Comparison of ENCODE assay signal across 31 cellular contexts in genomic region chr4:92328095-92328494, GRCh38. TPM values are rescaled to one million over a fixed set of nuclear protein-coding genes. Genes with fewer than 3 reads are reported as not detected.
"Had no signal": no experiment of that assay in that cellular context is flagged by ENCODE, and none has a peak within 500 bp of the region (broad histone marks: within the 10 kb centered on the region; RNA-seq: fewer than 3 reads in every experiment).

No MANE protein-coding gene starts in this region.

- H3K27me3 Mint-ChIP-seq: effector memory CD8-positive, alpha-beta T cell; naive B cell; natural killer cell treated with Interleukin-12 subunit alpha and Interleukin-12 subunit beta and Interleukin-15 and Interleukin-18, amount 100 ng/mL, for 72 hours had no signal

- H3K27me3 ChIP-seq: esophagus squamous epithelium, heart right ventricle, neural progenitor cell, stomach, tibial artery had no signal

- H3K36me3 Mint-ChIP-seq: mesothelial cell of epicardium; naive B cell; natural killer cell treated with Interleukin-12 subunit alpha and Interleukin-12 subunit beta and Interleukin-15 and Interleukin-18, amount 100 ng/mL, for 72 hours; neural progenitor cell; stimulated activated effector memory CD8-positive, alpha-beta T cell treated with anti-CD3 and anti-CD28 coated beads, Interleukin-12 subunit alpha, Interleukin-12 subunit beta, amount 100 ng/mL, for 72 hours; type B pancreatic cell had no signal

- H3K9me3 Mint-ChIP-seq: mesothelial cell of epicardium, neural progenitor cell, type B pancreatic cell had no signal

- H3K4me1 ChIP-seq: esophagus squamous epithelium, neural progenitor cell, parathyroid adenoma, stomach had no signal

- H3K9me3 ChIP-seq: esophagus squamous epithelium, heart right ventricle, mucosa of descending colon, stomach, tibial artery had no signal

- H3K4me3 Mint-ChIP-seq: effector memory CD8-positive, alpha-beta T cell; mesothelial cell of epicardium; naive B cell; natural killer cell treated with Interleukin-12 subunit alpha and Interleukin-12 subunit beta and Interleukin-15 and Interleukin-18, amount 100 ng/mL, for 72 hours; neural progenitor cell; stimulated activated effector memory CD8-positive, alpha-beta T cell treated with anti-CD3 and anti-CD28 coated beads, Interleukin-12 subunit alpha, Interleukin-12 subunit beta, amount 100 ng/mL, for 72 hours; type B pancreatic cell had no signal

- H3K4me1 Mint-ChIP-seq: naive B cell; neural progenitor cell; stimulated activated effector memory CD8-positive, alpha-beta T cell treated with anti-CD3 and anti-CD28 coated beads, Interleukin-12 subunit alpha, Interleukin-12 subunit beta, amount 100 ng/mL, for 72 hours had no signal

- H3K27ac ChIP-seq: esophagus squamous epithelium, heart right ventricle, neural progenitor cell, parathyroid adenoma, stomach, tibial artery had no signal

- H3K4me3 ChIP-seq: esophagus squamous epithelium, heart right ventricle, mucosa of descending colon, neural progenitor cell, stomach, tibial artery had no signal

- H3K27ac Mint-ChIP-seq: effector memory CD8-positive, alpha-beta T cell; mesothelial cell of epicardium; naive B cell; natural killer cell treated with Interleukin-12 subunit alpha and Interleukin-12 subunit beta and Interleukin-15 and Interleukin-18, amount 100 ng/mL, for 72 hours; neural progenitor cell; progenitor cell of endocrine pancreas; stimulated activated effector memory CD8-positive, alpha-beta T cell treated with anti-CD3 and anti-CD28 coated beads, Interleukin-12 subunit alpha, Interleukin-12 subunit beta, amount 100 ng/mL, for 72 hours; type B pancreatic cell had no signal

- ATAC-seq: effector memory CD8-positive, alpha-beta T cell; heart right ventricle; left colon; mucosa of descending colon; natural killer cell treated with Interleukin-12 subunit alpha and Interleukin-12 subunit beta and Interleukin-15 and Interleukin-18, amount 100 ng/mL, for 72 hours; sciatic nerve; stimulated activated effector memory CD8-positive, alpha-beta T cell treated with anti-CD3 and anti-CD28 coated beads, Interleukin-12 subunit alpha, Interleukin-12 subunit beta, amount 100 ng/mL, for 72 hours had no signal

- DNase-seq: cortex of kidney; effector memory CD8-positive, alpha-beta T cell; erythroblast; esophagus squamous epithelium; foreskin melanocyte; glutamatergic neuron; heart right ventricle; hippocampal formation; kidney glomerular epithelial cell; left colon; mesenchymal stem cell; mucosa of descending colon; naive B cell; stimulated activated CD4-positive, alpha-beta T cell treated with anti-CD3 and anti-CD28 coated beads, Interleukin-2, amount 100 ng/mL, for 24 hours; stimulated activated CD4-positive, alpha-beta T cell treated with anti-CD3 and anti-CD28 coated beads, Interleukin-4, amount 100 ng/mL, for 24 hours; stimulated activated naive CD4-positive, alpha-beta T cell treated with Interleukin-2 at 50 U/mL for 16 hours; stomach; tibial artery had no signal

RNA-seq across cellular contexts. Expression of gene GRID2, which starts 24.3 kb away (rescaled TPM):
- total RNA-seq: dermis microvascular lymphatic vessel endothelial cell; esophagus squamous epithelium; left colon; lower leg skin; lung microvascular endothelial cell; natural killer cell treated with Interleukin-12 subunit alpha and Interleukin-12 subunit beta and Interleukin-15 and Interleukin-18, amount 100 ng/mL, for 72 hours; osteoblast; subcutaneous adipose tissue had no signal
- polyA plus RNA-seq: stomach had no signal
